In genomic region chr6:80331522-80331921, GRCh38 we compare ENCODE assay signal across 21 cellular contexts.
DNase-seq lines count a peak whose midpoint lies in the region; TF ChIP-seq lines count a peak whose summit lies in the region.
"Had no signal": no experiment of that assay in that cellular context is flagged by ENCODE, and none has a peak within 500 bp of the region (broad histone marks: within the 10 kb centered on the region; RNA-seq: fewer than 3 reads in every experiment).

No MANE protein-coding gene starts in this region.

- no peak overlapping the region for H2BK15ac ChIP-seq in H9 (ENCODE audit: low read depth, low read length)

- peak overlapping the region; percentile 24 for H3K27ac ChIP-seq in H9 (ENCODE audit: insufficient read length, low read depth, low read length)
- no peak overlapping the region for H3K27ac ChIP-seq in iPS-18a (ENCODE audit: low read length)
- H3K27ac ChIP-seq: coronary artery, esophagus squamous epithelium, heart right ventricle, ovary, uterus had no signal

- H4K8ac ChIP-seq in H9 (replicated peaks; ENCODE audit: insufficient read length, low read depth, low read length), result no peak overlapping the region

- H3K4ac ChIP-seq in H9 (ENCODE audit: low read depth, low read length), result no peak overlapping the region

- no peak overlapping the region for H4K5ac ChIP-seq in H9 (ENCODE audit: insufficient read length, low read depth, low read length)

- H3K56ac ChIP-seq in H9 (ENCODE audit: insufficient read length, low read depth, low read length), result no peak overlapping the region

- no peak for DNase-seq in H9
- peak; percentile 12 for DNase-seq in NCI-H1694 (lab: John Stamatoyannopoulos, UW)
- DNase-seq in NCI-H524 treated with DMSO at 0.1 percent for 48 hours (lab: John Stamatoyannopoulos, UW), result peak; percentile 20
- no peak for DNase-seq in DMS114 treated with DMSO at 0.1 percent for 48 hours (lab: John Stamatoyannopoulos, UW; ENCODE audit: unreplicated experiment)
- no peak for DNase-seq in OCI-M2 (lab: John Stamatoyannopoulos, UW; ENCODE audit: unreplicated experiment)
- no peak for DNase-seq in inferior parietal cortex (ENCODE audit: extremely low spot score)
- no peak for DNase-seq in activated effector memory CD4-positive, alpha-beta T cell treated with Interleukin-2 at 50 U/mL for 16 hours
- DNase-seq: esophagus squamous epithelium, H7, heart right ventricle, left cardiac atrium, mucosa of descending colon, OCI-M1, ovary, SW 1271, uterus had no signal

- H3T11ph ChIP-seq in H9 (ENCODE audit: low read length), result no peak overlapping the region

- no peaks in the 10 kb centered on the region for H3K79me2 ChIP-seq in H9 (ENCODE audit: insufficient read depth, low read length)

- no peak overlapping the region for H2BK12ac ChIP-seq in H9 (ENCODE audit: insufficient read length, low read depth, low read length)

- no peaks in the 10 kb centered on the region for H3K9me3 Mint-ChIP-seq in H9
- H3K9me3 Mint-ChIP-seq: stimulated activated naive CD8-positive, alpha-beta T cell treated with anti-CD3 and anti-CD28 coated beads, Interleukin-15, Interleukin-2, amounts not matched to agents 100 ng/mL and 50 ng/mL, for 24 hours had no signal

- WGBS in H9 (ENCODE audit: extremely low coverage, insufficient read length, low lambda C conversion rate), result no CpG with 5 or more reads among the region's 2 CpGs

- no peak overlapping the region for H2BK5ac ChIP-seq in H9 (ENCODE audit: insufficient read length, low read length)

- peak overlapping the region; percentile 19 to 56; a peak in 1 of 5 replicates for H3K4me3 Mint-ChIP-seq in H9
- H3K4me3 Mint-ChIP-seq: B cell; stimulated activated naive CD8-positive, alpha-beta T cell treated with anti-CD3 and anti-CD28 coated beads, Interleukin-15, Interleukin-2, amounts not matched to agents 100 ng/mL and 50 ng/mL, for 24 hours had no signal

- no peak overlapping the region for H3K14ac ChIP-seq in H9 (ENCODE audit: insufficient read depth, low read length)

- H2AK5ac ChIP-seq in H9 (ENCODE audit: insufficient read length, low read length), result no peak overlapping the region

- no peaks in the 10 kb centered on the region for H4K20me1 ChIP-seq in H9 (ENCODE audit: control insufficient read depth, insufficient read depth, insufficient read length)

- no peaks in the 10 kb centered on the region for H3K27me3 Mint-ChIP-seq in H9 (ENCODE audit: low read depth)
- H3K27me3 Mint-ChIP-seq: B cell; stimulated activated naive CD8-positive, alpha-beta T cell treated with anti-CD3 and anti-CD28 coated beads, Interleukin-15, Interleukin-2, amounts not matched to agents 100 ng/mL and 50 ng/mL, for 24 hours had no signal

- no peaks in the 10 kb centered on the region for H3K23me2 ChIP-seq in H9 (ENCODE audit: insufficient read length, low read depth, low read length, poor library complexity, severe bottlenecking)

- H3K23ac ChIP-seq in H9 (ENCODE audit: insufficient read length, low read depth, low read length), result no peak overlapping the region

- no peaks in the 10 kb centered on the region for H3K36me3 Mint-ChIP-seq in H9 (ENCODE audit: insufficient read depth in 1 of 3, low read depth in 3 of 3)

- no peaks in the 10 kb centered on the region for H3K79me1 ChIP-seq in H9 (ENCODE audit: insufficient read depth, low read depth, low read length, poor library complexity, severe bottlenecking)

- H3K27ac Mint-ChIP-seq in H9, result peak overlapping the region in 2 of 3 experiments; percentile 84 to 98; a peak in 3 of 7 replicates
- H3K27ac Mint-ChIP-seq: B cell; stimulated activated naive CD8-positive, alpha-beta T cell treated with anti-CD3 and anti-CD28 coated beads, Interleukin-15, Interleukin-2, amounts not matched to agents 100 ng/mL and 50 ng/mL, for 24 hours had no signal

- H3K4me3 ChIP-seq in iPS-18a (ENCODE audit: low read length), result peak overlapping the region; percentile 24
- H3K4me3 ChIP-seq: coronary artery, esophagus squamous epithelium, heart right ventricle, mucosa of descending colon, ovary, smooth muscle cell, uterus had no signal

- no peak overlapping the region for H2AFZ ChIP-seq in H9 (ENCODE audit: low read length)

- no peak overlapping the region for H4K91ac ChIP-seq in H9 (ENCODE audit: insufficient read length, low read depth, low read length)

- H3K9me3 ChIP-seq in H9 (ENCODE audit: control insufficient read depth, low read depth, low read length) (no peaks in the 10 kb centered on the region), iPS-18a (ENCODE audit: control insufficient read depth, low read depth, low read length) (no peaks in the 10 kb centered on the region)
- H3K9me3 ChIP-seq: esophagus squamous epithelium, heart right ventricle, mucosa of descending colon, ovary, uterus had no signal

- no peak overlapping the region for H3K18ac ChIP-seq in H9 (ENCODE audit: insufficient read length, low read depth, low read length)

- TF ChIP-seq CTCF in H9 (conservative IDR thresholded peaks at IDR 0.05), result no peak

- H2BK120ac ChIP-seq in H9 (ENCODE audit: low read depth, low read length, poor library complexity, severe bottlenecking), result no peak overlapping the region

- H3K4me1 Mint-ChIP-seq in H9, result peaks cover 88 to 94% of the 10 kb centered on the region in 2 experiments
- H3K4me1 Mint-ChIP-seq: B cell had no signal

- H3K27me3 ChIP-seq in H9 (ENCODE audit: insufficient read depth, low read length) (no peaks in the 10 kb centered on the region), iPS-18a (ENCODE audit: control insufficient read depth, insufficient read depth, low read length) (no peaks in the 10 kb centered on the region)
- H3K27me3 ChIP-seq: esophagus squamous epithelium, heart right ventricle, ovary, uterus had no signal

- H3K36me3 ChIP-seq in iPS-18a (ENCODE audit: control insufficient read depth, low read depth, low read length), result no peaks in the 10 kb centered on the region
- H3K36me3 ChIP-seq: esophagus squamous epithelium, heart right ventricle, ovary, uterus had no signal

- H3K4me1 ChIP-seq in H9 (ENCODE audit: insufficient read depth, low read length) (peaks cover 8% of the 10 kb centered on the region), iPS-18a (ENCODE audit: control insufficient read depth, low read depth, low read length) (peaks cover 90% of the 10 kb centered on the region)
- H3K4me1 ChIP-seq: heart right ventricle, uterus had no signal

- H3K9ac ChIP-seq in H9 (ENCODE audit: extremely low read depth, insufficient read length, low read length), result no peak overlapping the region
- no peak overlapping the region for H3K9ac ChIP-seq in iPS-18a (ENCODE audit: low read length)

- peak overlapping the region; percentile 57 for H3K4me2 ChIP-seq in H9 (ENCODE audit: insufficient read depth, insufficient read length, low read length)
- H3K4me2 ChIP-seq: smooth muscle cell had no signal

- no peak overlapping the region for H2BK20ac ChIP-seq in H9 (ENCODE audit: low read depth, low read length, poor library complexity, severe bottlenecking)

Comparison
In these comparisons a context has a peak if more than half of its experiments do, and no peak if none do; other contexts are left out.
1. DNase-seq: peak in NCI-H1694 (single experiment) and NCI-H524 treated with DMSO at 0.1 percent for 48 hours (single experiment); none in H9 (single experiment), DMS114 treated with DMSO at 0.1 percent for 48 hours (single experiment), OCI-M2 (single experiment), inferior parietal cortex (single experiment) and activated effector memory CD4-positive, alpha-beta T cell treated with Interleukin-2 at 50 U/mL for 16 hours (single experiment).